8 cellular contexts compared by ENCODE assay signal in genomic region chr20:51750037-51750769, GRCh38. TPM values are rescaled to one million over a fixed set of nuclear protein-coding genes. Genes with fewer than 3 reads are reported as not detected.
DNase-seq lines count a peak whose midpoint lies in the region; ATAC-seq, FAIRE-seq and TF ChIP-seq lines count a peak whose summit lies in the region.

No MANE protein-coding gene starts in this region.

- FAIRE-seq in H1 (lab: Jason Lieb, UNC) = no peak
- FAIRE-seq in GM19239 (lab: Jason Lieb, UNC) = no peak

- intact Hi-C loops in mucosa of descending colon (cut with DNase I, micrococcal nuclease) = no loop called here
- intact Hi-C loops in tibial artery (cut with DNase I; ENCODE audit: low total_unique reads) = no loop called here

- H2AK5ac ChIP-seq in H1 (ENCODE audit: low read depth, low read length) = no peak overlapping the region

- H3K9me3 ChIP-seq in H1 (ENCODE audit: insufficient read depth in 2 of 2, low read depth in 1 of 2, low read length in 1 of 2) (no peaks in the 10 kb centered on the region), mucosa of descending colon (no peaks in the 10 kb centered on the region), tibial artery (no peaks in the 10 kb centered on the region), Karpas-422 (ENCODE audit: low read length) (no peaks in the 10 kb centered on the region)

- H4K91ac ChIP-seq in H1 (replicated peaks; ENCODE audit: insufficient read length, low read length) = no peak overlapping the region

- H3K18ac ChIP-seq in H1 (ENCODE audit: extremely low read depth, low read length) = no peak overlapping the region

- TF ChIP-seq CTCF in H1 (IDR thresholded peaks at IDR 0.05; ENCODE audit: control extremely low read depth in 1 of 3, insufficient read depth in 1 of 3, low read depth in 1 of 3, low read length in 3 of 3) = no peak
- no peak for TF ChIP-seq CTCF in mucosa of descending colon (IDR thresholded peaks at IDR 0.05)
- TF ChIP-seq CTCF in tibial artery (IDR thresholded peaks at IDR 0.05) = no peak

- peak; percentile 98 for ATAC-seq in mucosa of descending colon

- no peak overlapping the region for H3K23ac ChIP-seq in H1 (ENCODE audit: insufficient read length)

- CTCF ChIA-PET in H1 (lab: Charles Lee; ENCODE audit: partially characterized antibody) = interaction anchor here (1.0 to 1.4 kb wide), 3 partner anchors 19 to 139 kb away, joined by 3 to 6 read pairs (median 4); no protein-coding TSS in a partner anchor

- H2BK15ac ChIP-seq in H1 (ENCODE audit: low read length) = peak overlapping the region; percentile 8; the same call in 1 of the 2 replicates

- H4K20me1 ChIP-seq in H1 (replicated peaks in 1 of 2; ENCODE audit: control insufficient read depth in 1 of 2, insufficient read depth in 2 of 2, low read length in 2 of 2) = no peaks in the 10 kb centered on the region
- H4K20me1 ChIP-seq in Karpas-422 (ENCODE audit: insufficient read depth, low read depth, low read length) = no peaks in the 10 kb centered on the region

- peaks cover 0 to 3% (median 0%) of the 10 kb centered on the region in 4 experiments; a peak in 3 of 7 replicates for H3K4me1 ChIP-seq in H1 (replicated peaks in 1 of 4; ENCODE audit: control insufficient read depth in 3 of 4, insufficient read depth in 4 of 4, low read length in 3 of 4)
- H3K4me1 ChIP-seq in mucosa of descending colon (ENCODE audit: low read depth) = peaks cover 35% of the 10 kb centered on the region
- H3K4me1 ChIP-seq in tibial artery = peaks cover 4 to 46% (median 26%) of the 10 kb centered on the region in 4 donors
- H3K4me1 ChIP-seq in Karpas-422 (ENCODE audit: low read length) = no peaks in the 10 kb centered on the region

- H3K79me1 ChIP-seq in H1 (ENCODE audit: low read depth, low read length) = no peaks in the 10 kb centered on the region

- peak overlapping the region; percentile 1; the same call in 1 of the 2 replicates for H2BK20ac ChIP-seq in H1 (ENCODE audit: low read length)

- TF ChIP-seq POLR2A in H1 (IDR thresholded peaks at IDR 0.05; ENCODE audit: control extremely low read depth in 1 of 2, low read depth in 2 of 2, low read length in 2 of 2) = no peak

- H3K23me2 ChIP-seq in H1 (ENCODE audit: low read depth, low read length) = no peaks in the 10 kb centered on the region

- DNase-seq in activated CD8-positive, alpha-beta memory T cell treated with anti-CD3 and anti-CD28 coated beads, Interleukin-2, amount 50 U/mL, for 4 hours = peak; percentile 21
- DNase-seq in activated CD8-positive, alpha-beta memory T cell treated with anti-CD3 and anti-CD28 coated beads for 24 hours = no peak
- DNase-seq in RPMI7951 (ENCODE audit: low read depth) (peak; percentile 99), H1 (ENCODE audit: low read depth in 1 of 2, low spot score in 2 of 2) (no peak), mucosa of descending colon (peak; percentile 84 to 90 (median 86)), tibial artery (peak; percentile 83 to 95), Karpas-422 (no peak), GM19239 (ENCODE audit: insufficient read length, low spot score) (no peak)

- no peak overlapping the region for H3K14ac ChIP-seq in H1 (ENCODE audit: insufficient read length)

- H3K4me3 ChIP-seq in H1 (ENCODE audit: extremely low read depth in 1 of 4, insufficient read depth in 2 of 4, low read depth in 3 of 4, low read length in 4 of 4) = no peak overlapping the region
- no peak overlapping the region for H3K4me3 ChIP-seq in mucosa of descending colon
- H3K4me3 ChIP-seq in tibial artery = no peak overlapping the region
- H3K4me3 ChIP-seq in Karpas-422 (ENCODE audit: low read length) = no peak overlapping the region

- H3K4me2 ChIP-seq in H1 (ENCODE audit: insufficient read depth in 1 of 2, low read depth in 2 of 2, low read length in 2 of 2) = no peak overlapping the region
- H3K4me2 ChIP-seq in Karpas-422 (ENCODE audit: low read depth, low read length, poor library complexity, severe bottlenecking) = no peak overlapping the region

- no peak overlapping the region for H4K5ac ChIP-seq in H1 (ENCODE audit: insufficient read length, low read depth, low read length)

- H2BK12ac ChIP-seq in H1 (ENCODE audit: low read depth, low read length) = peak overlapping the region; percentile 6; the same call in 1 of the 2 replicates

- H3K9ac ChIP-seq in H1 (replicated peaks in 1 of 4; ENCODE audit: extremely low read depth in 1 of 4, low read depth in 3 of 4, low read length in 3 of 4) (no peak overlapping the region), Karpas-422 (ENCODE audit: low read length) (no peak overlapping the region)

- no peak for TF ChIP-seq EP300 in H1 (IDR thresholded peaks at IDR 0.05; ENCODE audit: borderline replicate concordance in 1 of 2, low read depth in 2 of 2, low read length in 2 of 2)

- H2AFZ ChIP-seq in H1 (ENCODE audit: low read length) (no peak overlapping the region), Karpas-422 (ENCODE audit: low read length) (no peak overlapping the region)

- POLR2A ChIA-PET in H1 (lab: Charles Lee; ENCODE audit: partially characterized antibody) = interaction anchor here (0.9 to 1.4 kb wide), 2 partner anchors 10 to 17 kb away, joined by 3 to 4 read pairs; no protein-coding TSS in a partner anchor

- WGBS in H1 (ENCODE audit: extremely low coverage in 1 of 2, insufficient coverage in 1 of 2, insufficient read length in 1 of 2, insufficient replicate concordance in 2 of 2, low coverage in 1 of 2, low lambda C conversion rate in 2 of 2, missing lambda C conversion rate in 1 of 2), 2 experiments = 83% methylated on average over 19 of the region's 19 CpGs; no CpG with 5 or more reads in 1 of the 2 experiments

- no peaks in the 10 kb centered on the region for H3K36me3 ChIP-seq in H1 (ENCODE audit: control insufficient read depth in 2 of 4, insufficient read depth in 4 of 4, low read length in 3 of 4)
- no peaks in the 10 kb centered on the region for H3K36me3 ChIP-seq in mucosa of descending colon (ENCODE audit: low read depth)
- H3K36me3 ChIP-seq in tibial artery = no peaks in the 10 kb centered on the region
- H3K36me3 ChIP-seq in Karpas-422 (ENCODE audit: insufficient read depth, low read length) = no peaks in the 10 kb centered on the region

- no peak overlapping the region for H2BK120ac ChIP-seq in H1 (replicated peaks; ENCODE audit: low read depth, low read length)

- no peak overlapping the region for H3K4ac ChIP-seq in H1 (replicated peaks; ENCODE audit: insufficient read length, low read depth, low read length)

- H3K9me2 ChIP-seq in Karpas-422 (replicated peaks; ENCODE audit: insufficient read depth, low read length) = no peaks in the 10 kb centered on the region

- TF ChIP-seq RAD21 in H1 (IDR thresholded peaks at IDR 0.05 in 1 of 2, conservative IDR thresholded peaks at IDR 0.05 in 1 of 2; ENCODE audit: low read depth in 2 of 2, low read length in 2 of 2) = no peak

- H3K79me2 ChIP-seq in H1 (ENCODE audit: control insufficient read depth in 1 of 2, insufficient read depth in 2 of 2, low read length in 2 of 2) = no peaks in the 10 kb centered on the region
- no peaks in the 10 kb centered on the region for H3K79me2 ChIP-seq in Karpas-422 (ENCODE audit: low read length)

- H3K27me3 ChIP-seq in H1 (replicated peaks in 1 of 4; ENCODE audit: control insufficient read depth in 3 of 4, extremely low read depth in 1 of 4, insufficient read depth in 3 of 4, low read length in 3 of 4) = no peaks in the 10 kb centered on the region
- H3K27me3 ChIP-seq in tibial artery = no peaks in the 10 kb centered on the region
- no peaks in the 10 kb centered on the region for H3K27me3 ChIP-seq in Karpas-422 (ENCODE audit: low read length)

- H3K27ac ChIP-seq in H1 (ENCODE audit: low read depth, low read length) (no peak overlapping the region), tibial artery (peak overlapping the region; percentile 81 to 85), Karpas-422 (ENCODE audit: low read length) (no peak overlapping the region)

- no peak overlapping the region for H3K56ac ChIP-seq in H1 (replicated peaks; ENCODE audit: insufficient read length, low read depth, low read length)

- 0 out of 2 replicates have a peak overlapping the region, but pooled peaks have one; percentile 2 for H2BK5ac ChIP-seq in H1 (ENCODE audit: low read depth, low read length)

- no peak overlapping the region for H4K8ac ChIP-seq in H1 (ENCODE audit: extremely low read depth, insufficient read depth, low read length)

TF ChIP-seq in H1, 55 proteins besides CTCF, POLR2A, EP300 and RAD21:
- TF ChIP-seq JUND (IDR thresholded peaks at IDR 0.05; ENCODE audit: low read length) (peak; percentile 62), RFX5 (IDR thresholded peaks at IDR 0.05; ENCODE audit: borderline replicate concordance, low read depth, low read length) (no peak)

RNA-seq across cellular contexts. Expression of gene ATP9A, which starts 18.0 kb away (rescaled TPM):
- total RNA-seq in RPMI7951 (2014; rRNA removed; shearing (Covaris generic)) = 18.7 and 19.9 TPM in 2 replicates
- total RNA-seq in H1 (2021; fragmentation: NEBNext Ultra II Directional; extraction: Animal tissue kit (Norgen Biotek cat#: 25700)) = 6.4 and 7.7 TPM in 2 replicates
- 4.6 and 5.0 TPM in 2 replicates for polyA plus RNA-seq in H1 (2011; rRNA removed)
- 4.6 TPM for polyA plus RNA-seq in H1 (2011; cell fraction: cytosol; rRNA removed)
- polyA plus RNA-seq in H1 (2011; cell fraction: nucleus; rRNA removed) = 6.1 TPM
- 5.0 to 6.7 TPM (median 5.6 TPM) in 4 replicates for polyA plus RNA-seq in H1 (2012, experiment 1 of 2)
- 0.60 TPM for polyA plus RNA-seq in H1 (2012, experiment 2 of 2)
- 4.0 TPM for polyA plus RNA-seq in H1 (2013, experiment 1 of 2)
- polyA plus RNA-seq in H1 (2013, experiment 2 of 2) = 4.1 TPM
- 14.9 and 20.6 TPM in 2 replicates for polyA minus RNA-seq in H1 (2011; rRNA and poly(A)+ RNA removed)
- polyA minus RNA-seq in H1 (2011; cell fraction: cytosol; rRNA and poly(A)+ RNA removed) = 7.3 TPM
- 8.1 TPM for polyA minus RNA-seq in H1 (2011; cell fraction: nucleus; rRNA and poly(A)+ RNA removed)
- total RNA-seq in mucosa of descending colon = 100 to 1,000 TPM in 1 of 3 donors, 10 to 100 TPM in 2; 54.0 to 102 (median 59.4) TPM
- 0.04 and 0.19 TPM in 2 replicates for total RNA-seq in Karpas-422 (2014; rRNA removed; shearing (Covaris generic); ENCODE audit: low replicate concordance)

RNA-seq across cellular contexts. Expression of gene SALL4, which starts 52.1 kb away (rescaled TPM):
- 2.3 and 2.5 TPM in 2 replicates for total RNA-seq in RPMI7951 (2014; rRNA removed; shearing (Covaris generic))
- 231 and 235 TPM in 2 replicates for total RNA-seq in H1 (2021; fragmentation: NEBNext Ultra II Directional; extraction: Animal tissue kit (Norgen Biotek cat#: 25700))
- polyA plus RNA-seq in H1 (2011; rRNA removed) = 108 and 112 TPM in 2 replicates
- polyA plus RNA-seq in H1 (2011; cell fraction: cytosol; rRNA removed) = 112 TPM
- polyA plus RNA-seq in H1 (2011; cell fraction: nucleus; rRNA removed) = 154 TPM
- polyA plus RNA-seq in H1 (2012, experiment 1 of 2) = 110 to 133 TPM (median 122 TPM) in 4 replicates
- polyA plus RNA-seq in H1 (2012, experiment 2 of 2) = 27.8 TPM
- polyA plus RNA-seq in H1 (2013, experiment 1 of 2) = 105 TPM
- polyA plus RNA-seq in H1 (2013, experiment 2 of 2) = 96.6 TPM
- polyA minus RNA-seq in H1 (2011; rRNA and poly(A)+ RNA removed) = 306 and 384 TPM in 2 replicates
- polyA minus RNA-seq in H1 (2011; cell fraction: cytosol; rRNA and poly(A)+ RNA removed) = 215 TPM
- 147 TPM for polyA minus RNA-seq in H1 (2011; cell fraction: nucleus; rRNA and poly(A)+ RNA removed)
- total RNA-seq in mucosa of descending colon = under 1 TPM in 2 of 3 donors, not detected in 1; 0.05 to 0.41 TPM
- 0.07 TPM in 1 of 2 replicates, not detected in the other for total RNA-seq in Karpas-422 (2014; rRNA removed; shearing (Covaris generic); ENCODE audit: low replicate concordance)

Comparison
In these comparisons a context has a peak if more than half of its experiments do, and no peak if none do; other contexts are left out.
1. DNase-seq: peak in activated CD8-positive, alpha-beta memory T cell treated with anti-CD3 and anti-CD28 coated beads, Interleukin-2, amount 50 U/mL, for 4 hours (single experiment), RPMI7951 (single experiment), mucosa of descending colon (3 of 3) and tibial artery (2 of 2); none in activated CD8-positive, alpha-beta memory T cell treated with anti-CD3 and anti-CD28 coated beads for 24 hours (single experiment), H1 (0 of 2), Karpas-422 (single experiment) and GM19239 (single experiment).
2. H3K27ac ChIP-seq: peak in tibial artery (2 of 2); none in H1 (single experiment) and Karpas-422 (single experiment).
3. RNA of gene SALL4, which starts 52.1 kb away (total RNA-seq): 231 to 235 TPM in H1; 2.3 to 2.5 TPM in RPMI7951, 0.05 to 0.41 TPM in mucosa of descending colon and 0.07 TPM in Karpas-422; every median in the first group is over 10 times any median in the second.